Comparison of ENCODE assay signal across 8 cellular contexts in genomic region chr3:169664034-169664820, GRCh38. TPM values are rescaled to one million over a fixed set of nuclear protein-coding genes. Genes with fewer than 3 reads are reported as not detected.
DNase-seq lines count a peak whose midpoint lies in the region; ATAC-seq lines count a peak whose summit lies in the region.

No MANE protein-coding gene starts in this region.

- no peaks in the 10 kb centered on the region for H3K36me3 Mint-ChIP-seq in activated naive CD8-positive, alpha-beta T cell treated with anti-CD3 and anti-CD28 coated beads, Interleukin-2, amount 10 ng/mL, durations not matched to agents 7 days and 5 days

- no peak for ATAC-seq in activated naive CD8-positive, alpha-beta T cell treated with anti-CD3 and anti-CD28 coated beads, Interleukin-2, amount 10 ng/mL, durations not matched to agents 7 days and 5 days (ENCODE audit: low read depth)
- no peak for ATAC-seq in stimulated activated naive CD8-positive, alpha-beta T cell treated with anti-CD3 and anti-CD28 coated beads, Interleukin-15, Interleukin-2, amounts not matched to agents 100 U/mL and 50 U/mL, for 24 hours
- ATAC-seq in HG02970 (IDR thresholded peaks at IDR 0.05; ENCODE audit: low FRiP score, unreplicated experiment) = no peak

- peaks cover 37% of the 10 kb centered on the region for H3K4me1 Mint-ChIP-seq in activated naive CD8-positive, alpha-beta T cell treated with anti-CD3 and anti-CD28 coated beads, Interleukin-2, amount 10 ng/mL, durations not matched to agents 7 days and 5 days

- H3K27me3 Mint-ChIP-seq in activated naive CD8-positive, alpha-beta T cell treated with anti-CD3 and anti-CD28 coated beads, Interleukin-2, amount 10 ng/mL, durations not matched to agents 7 days and 5 days = peaks cover 93% of the 10 kb centered on the region

- peak; percentile 45 for DNase-seq in SIG-M5 treated with dmso at 0.1 percent for 504 hours (lab: John Stamatoyannopoulos, UW; ENCODE audit: unreplicated experiment)
- no peak for DNase-seq in SIG-M5 (lab: John Stamatoyannopoulos, UW)
- DNase-seq in activated naive CD8-positive, alpha-beta T cell treated with anti-CD3 and anti-CD28 coated beads, Interleukin-2, amount 10 ng/mL, durations not matched to agents 7 days and 5 days = peak; percentile 36
- peak; percentile 23 for DNase-seq in iPS-NIHi7 (ENCODE audit: extremely low spot score)
- peak; percentile 12 for DNase-seq in stimulated activated naive CD8-positive, alpha-beta T cell treated with anti-CD3 and anti-CD28 coated beads, Interleukin-15, Interleukin-2, amounts not matched to agents 100 U/mL and 50 U/mL, for 24 hours
- no peak for DNase-seq in SHP77 (lab: John Stamatoyannopoulos, UW)
- no peak for DNase-seq in DMS 273 treated with DMSO at 0.1 percent for 48 hours (lab: John Stamatoyannopoulos, UW)

- POLR2A ChIA-PET in activated naive CD8-positive, alpha-beta T cell treated with anti-CD3 and anti-CD28 coated beads, Interleukin-2, amount 10 ng/mL, durations not matched to agents 7 days and 5 days (lab: Charles Lee) = no interaction called here

- H3K4me3 Mint-ChIP-seq in activated naive CD8-positive, alpha-beta T cell treated with anti-CD3 and anti-CD28 coated beads, Interleukin-2, amount 10 ng/mL, durations not matched to agents 7 days and 5 days = peak overlapping the region; percentile 83

- H3K27ac Mint-ChIP-seq in activated naive CD8-positive, alpha-beta T cell treated with anti-CD3 and anti-CD28 coated beads, Interleukin-2, amount 10 ng/mL, durations not matched to agents 7 days and 5 days = no peak overlapping the region

- H3K9me3 Mint-ChIP-seq in activated naive CD8-positive, alpha-beta T cell treated with anti-CD3 and anti-CD28 coated beads, Interleukin-2, amount 10 ng/mL, durations not matched to agents 7 days and 5 days = no peaks in the 10 kb centered on the region

RNA-seq across cellular contexts. Expression of gene MECOM, which starts 0.7 kb away (rescaled TPM):
- not detected for total RNA-seq in activated naive CD8-positive, alpha-beta T cell treated with anti-CD3 and anti-CD28 coated beads, Interleukin-2, amount 10 ng/mL, durations not matched to agents 7 days and 5 days

Comparison
In these comparisons a context has a peak if more than half of its experiments do, and no peak if none do; other contexts are left out.
1. DNase-seq: peak in SIG-M5 treated with dmso at 0.1 percent for 504 hours (single experiment), activated naive CD8-positive, alpha-beta T cell treated with anti-CD3 and anti-CD28 coated beads, Interleukin-2, amount 10 ng/mL, durations not matched to agents 7 days and 5 days (single experiment), iPS-NIHi7 (single experiment) and stimulated activated naive CD8-positive, alpha-beta T cell treated with anti-CD3 and anti-CD28 coated beads, Interleukin-15, Interleukin-2, amounts not matched to agents 100 U/mL and 50 U/mL, for 24 hours (single experiment); none in SIG-M5 (single experiment), SHP77 (0 of 2) and DMS 273 treated with DMSO at 0.1 percent for 48 hours (single experiment).